ENCODE assay signal across 1 cellular context in the genomic region with DNA sequence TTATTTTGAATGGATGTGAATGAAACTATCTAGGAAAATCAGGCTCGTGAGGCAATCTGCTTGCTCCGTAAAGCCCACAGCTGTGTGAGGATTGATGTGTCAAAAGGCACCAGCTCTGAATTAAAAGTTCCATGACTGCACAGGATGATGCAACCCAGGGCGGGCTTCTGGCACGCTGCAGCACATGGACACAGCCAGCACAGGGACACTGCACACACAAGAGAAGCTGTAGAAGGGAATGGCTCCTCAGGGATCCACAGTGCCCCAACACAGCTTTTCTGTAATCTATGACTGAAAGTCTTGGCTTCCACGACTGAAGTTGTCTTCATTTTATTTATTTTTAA.
TF ChIP-seq lines count a peak whose summit lies in the region.

No MANE protein-coding gene starts in this region.

TF ChIP-seq in GM23338, 12 proteins besides CTCF, POLR2A, EP300 and RAD21 (continued from another document):
- TF ChIP-seq, protein P1, sequence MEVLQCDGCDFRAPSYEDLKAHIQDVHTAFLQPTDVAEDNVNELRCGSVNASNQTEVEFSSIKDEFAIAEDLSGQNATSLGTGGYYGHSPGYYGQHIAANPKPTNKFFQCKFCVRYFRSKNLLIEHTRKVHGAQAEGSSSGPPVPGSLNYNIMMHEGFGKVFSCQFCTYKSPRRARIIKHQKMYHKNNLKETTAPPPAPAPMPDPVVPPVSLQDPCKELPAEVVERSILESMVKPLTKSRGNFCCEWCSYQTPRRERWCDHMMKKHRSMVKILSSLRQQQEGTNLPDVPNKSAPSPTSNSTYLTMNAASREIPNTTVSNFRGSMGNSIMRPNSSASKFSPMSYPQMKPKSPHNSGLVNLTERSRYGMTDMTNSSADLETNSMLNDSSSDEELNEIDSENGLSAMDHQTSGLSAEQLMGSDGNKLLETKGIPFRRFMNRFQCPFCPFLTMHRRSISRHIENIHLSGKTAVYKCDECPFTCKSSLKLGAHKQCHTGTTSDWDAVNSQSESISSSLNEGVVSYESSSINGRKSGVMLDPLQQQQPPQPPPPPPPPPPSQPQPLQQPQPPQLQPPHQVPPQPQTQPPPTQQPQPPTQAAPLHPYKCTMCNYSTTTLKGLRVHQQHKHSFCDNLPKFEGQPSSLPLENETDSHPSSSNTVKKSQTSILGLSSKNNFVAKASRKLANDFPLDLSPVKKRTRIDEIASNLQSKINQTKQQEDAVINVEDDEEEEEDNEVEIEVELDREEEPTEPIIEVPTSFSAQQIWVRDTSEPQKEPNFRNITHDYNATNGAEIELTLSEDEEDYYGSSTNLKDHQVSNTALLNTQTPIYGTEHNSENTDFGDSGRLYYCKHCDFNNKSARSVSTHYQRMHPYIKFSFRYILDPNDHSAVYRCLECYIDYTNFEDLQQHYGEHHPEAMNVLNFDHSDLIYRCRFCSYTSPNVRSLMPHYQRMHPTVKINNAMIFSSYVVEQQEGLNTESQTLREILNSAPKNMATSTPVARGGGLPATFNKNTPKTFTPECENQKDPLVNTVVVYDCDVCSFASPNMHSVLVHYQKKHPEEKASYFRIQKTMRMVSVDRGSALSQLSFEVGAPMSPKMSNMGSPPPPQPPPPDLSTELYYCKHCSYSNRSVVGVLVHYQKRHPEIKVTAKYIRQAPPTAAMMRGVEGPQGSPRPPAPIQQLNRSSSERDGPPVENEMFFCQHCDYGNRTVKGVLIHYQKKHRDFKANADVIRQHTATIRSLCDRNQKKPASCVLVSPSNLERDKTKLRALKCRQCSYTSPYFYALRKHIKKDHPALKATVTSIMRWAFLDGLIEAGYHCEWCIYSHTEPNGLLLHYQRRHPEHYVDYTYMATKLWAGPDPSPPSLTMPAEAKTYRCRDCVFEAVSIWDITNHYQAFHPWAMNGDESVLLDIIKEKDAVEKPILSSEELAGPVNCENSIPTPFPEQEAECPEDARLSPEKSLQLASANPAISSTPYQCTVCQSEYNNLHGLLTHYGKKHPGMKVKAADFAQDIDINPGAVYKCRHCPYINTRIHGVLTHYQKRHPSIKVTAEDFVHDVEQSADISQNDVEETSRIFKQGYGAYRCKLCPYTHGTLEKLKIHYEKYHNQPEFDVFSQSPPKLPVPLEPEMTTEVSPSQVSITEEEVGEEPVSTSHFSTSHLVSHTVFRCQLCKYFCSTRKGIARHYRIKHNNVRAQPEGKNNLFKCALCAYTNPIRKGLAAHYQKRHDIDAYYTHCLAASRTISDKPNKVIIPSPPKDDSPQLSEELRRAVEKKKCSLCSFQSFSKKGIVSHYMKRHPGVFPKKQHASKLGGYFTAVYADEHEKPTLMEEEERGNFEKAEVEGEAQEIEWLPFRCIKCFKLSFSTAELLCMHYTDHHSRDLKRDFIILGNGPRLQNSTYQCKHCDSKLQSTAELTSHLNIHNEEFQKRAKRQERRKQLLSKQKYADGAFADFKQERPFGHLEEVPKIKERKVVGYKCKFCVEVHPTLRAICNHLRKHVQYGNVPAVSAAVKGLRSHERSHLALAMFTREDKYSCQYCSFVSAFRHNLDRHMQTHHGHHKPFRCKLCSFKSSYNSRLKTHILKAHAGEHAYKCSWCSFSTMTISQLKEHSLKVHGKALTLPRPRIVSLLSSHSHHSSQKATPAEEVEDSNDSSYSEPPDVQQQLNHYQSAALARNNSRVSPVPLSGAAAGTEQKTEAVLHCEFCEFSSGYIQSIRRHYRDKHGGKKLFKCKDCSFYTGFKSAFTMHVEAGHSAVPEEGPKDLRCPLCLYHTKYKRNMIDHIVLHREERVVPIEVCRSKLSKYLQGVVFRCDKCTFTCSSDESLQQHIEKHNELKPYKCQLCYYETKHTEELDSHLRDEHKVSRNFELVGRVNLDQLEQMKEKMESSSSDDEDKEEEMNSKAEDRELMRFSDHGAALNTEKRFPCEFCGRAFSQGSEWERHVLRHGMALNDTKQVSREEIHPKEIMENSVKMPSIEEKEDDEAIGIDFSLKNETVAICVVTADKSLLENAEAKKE (CRISPR knock-in tag; IDR thresholded peaks at IDR 0.05): no peak
- TF ChIP-seq ZNF331 (CRISPR knock-in tag; IDR thresholded peaks at IDR 0.05; ENCODE audit: low read depth): no peak
- no peak for TF ChIP-seq ZNF114 (CRISPR knock-in tag; IDR thresholded peaks at IDR 0.05)
- no peak for TF ChIP-seq JUNB (IDR thresholded peaks at IDR 0.05; ENCODE audit: unreplicated experiment)
- no peak for TF ChIP-seq STAT1 (IDR thresholded peaks at IDR 0.05; ENCODE audit: unreplicated experiment)
- TF ChIP-seq, protein P2, sequence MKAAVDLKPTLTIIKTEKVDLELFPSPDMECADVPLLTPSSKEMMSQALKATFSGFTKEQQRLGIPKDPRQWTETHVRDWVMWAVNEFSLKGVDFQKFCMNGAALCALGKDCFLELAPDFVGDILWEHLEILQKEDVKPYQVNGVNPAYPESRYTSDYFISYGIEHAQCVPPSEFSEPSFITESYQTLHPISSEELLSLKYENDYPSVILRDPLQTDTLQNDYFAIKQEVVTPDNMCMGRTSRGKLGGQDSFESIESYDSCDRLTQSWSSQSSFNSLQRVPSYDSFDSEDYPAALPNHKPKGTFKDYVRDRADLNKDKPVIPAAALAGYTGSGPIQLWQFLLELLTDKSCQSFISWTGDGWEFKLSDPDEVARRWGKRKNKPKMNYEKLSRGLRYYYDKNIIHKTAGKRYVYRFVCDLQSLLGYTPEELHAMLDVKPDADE (IDR thresholded peaks at IDR 0.05): no peak
- TF ChIP-seq EZH2phosphoT487 (IDR thresholded peaks at IDR 0.05; ENCODE audit: unreplicated experiment): no peak
- TF ChIP-seq CREB1 (CRISPR knock-in tag; IDR thresholded peaks at IDR 0.05; ENCODE audit: low read depth): no peak
- no peak for TF ChIP-seq EZH2 (IDR thresholded peaks at IDR 0.05; ENCODE audit: low read depth, unreplicated experiment)
